In genomic region chr1:147051136-147051535, GRCh38 we compare ENCODE assay signal across 23 cellular contexts.
"Had no signal": no experiment of that assay in that cellular context is flagged by ENCODE, and none has a peak within 500 bp of the region (broad histone marks: within the 10 kb centered on the region; RNA-seq: fewer than 3 reads in every experiment).

No MANE protein-coding gene starts in this region.

- ATAC-seq: stimulated activated effector memory CD8-positive, alpha-beta T cell treated with anti-CD3 and anti-CD28 coated beads, Interleukin-12 subunit alpha, Interleukin-12 subunit beta, amount 100 ng/mL, for 72 hours; stimulated activated memory B cell treated with anti-CD40 and anti-IgM and Interleukin-4, amounts not matched to agents 10 μg/mL and 1 μg/mL and 100 μg/mL, for 72 hours; stimulated activated naive B cell treated with anti-CD40 and anti-IgM and Interleukin-4, amounts not matched to agents 10 μg/mL and 1 μg/mL and 100 μg/mL, for 72 hours; stimulated activated naive CD8-positive, alpha-beta T cell treated with anti-CD3 and anti-CD28 coated beads, Interleukin-15, Interleukin-2, amounts not matched to agents 100 U/mL and 50 U/mL, for 24 hours; upper lobe of right lung had no signal

- DNase-seq: stimulated activated CD4-positive, alpha-beta T cell treated with anti-CD3 and anti-CD28 coated beads, Interleukin-2, amount 100 ng/mL, for 48 hours; stimulated activated CD4-positive, alpha-beta T cell treated with anti-CD3 and anti-CD28 coated beads, Interleukin-4, amount 100 ng/mL, for 1 hour; stimulated activated CD4-positive, alpha-beta T cell treated with anti-CD3 and anti-CD28 coated beads, Interleukin-4, amount 100 ng/mL, for 24 hours; stimulated activated CD4-positive, alpha-beta T cell treated with anti-CD3 and anti-CD28 coated beads, Interleukin-4, amount 100 ng/mL, for 4 hours; stimulated activated CD8-positive, alpha-beta memory T cell treated with anti-CD3 and anti-CD28 coated beads, Interleukin-4, amount 100 ng/mL, for 48 hours; stimulated activated naive B cell treated with anti-CD40 and anti-IgM and Interleukin-4, amounts not matched to agents 10 μg/mL and 1 μg/mL and 100 μg/mL, for 72 hours; stimulated activated naive CD4-positive, alpha-beta T cell; stimulated activated naive CD4-positive, alpha-beta T cell treated with Interleukin-2 at 50 U/mL for 16 hours; stimulated activated naive CD8-positive, alpha-beta T cell treated with anti-CD3 and anti-CD28 coated beads, Interleukin-15, amount 100 ng/mL, for 72 hours; stimulated activated naive CD8-positive, alpha-beta T cell treated with anti-CD3 and anti-CD28 coated beads, Interleukin-15, Interleukin-2, amounts not matched to agents 100 U/mL and 50 U/mL, for 24 hours; stomach; substantia nigra; testis; thyroid gland; tibial artery; transverse colon; trophoblast cell; upper lobe of right lung; uterus had no signal

- H3K4me3 Mint-ChIP-seq: stimulated activated effector memory CD8-positive, alpha-beta T cell treated with anti-CD3 and anti-CD28 coated beads, Interleukin-12 subunit alpha, Interleukin-12 subunit beta, amount 100 ng/mL, for 72 hours; stimulated activated memory B cell treated with anti-CD40 and anti-IgM and Interleukin-4, amounts not matched to agents 10 μg/mL and 1 μg/mL and 100 μg/mL, for 72 hours; stimulated activated naive B cell treated with anti-CD40 and anti-IgM and Interleukin-4, amounts not matched to agents 10 μg/mL and 1 μg/mL and 100 μg/mL, for 72 hours; stimulated activated naive CD8-positive, alpha-beta T cell treated with anti-CD3 and anti-CD28 coated beads, Interleukin-15, amount 100 ng/mL, for 72 hours; stimulated activated naive CD8-positive, alpha-beta T cell treated with anti-CD3 and anti-CD28 coated beads, Interleukin-15, Interleukin-2, amounts not matched to agents 100 ng/mL and 50 ng/mL, for 24 hours; type B pancreatic cell had no signal

- H3K9me3 Mint-ChIP-seq: stimulated activated effector memory CD8-positive, alpha-beta T cell treated with anti-CD3 and anti-CD28 coated beads, Interleukin-12 subunit alpha, Interleukin-12 subunit beta, amount 100 ng/mL, for 72 hours; stimulated activated naive CD8-positive, alpha-beta T cell treated with anti-CD3 and anti-CD28 coated beads, Interleukin-15, Interleukin-2, amounts not matched to agents 100 ng/mL and 50 ng/mL, for 24 hours; type B pancreatic cell had no signal

- H3K27me3 Mint-ChIP-seq: stimulated activated naive B cell treated with anti-CD40 and anti-IgM and Interleukin-4, amounts not matched to agents 10 μg/mL and 1 μg/mL and 100 μg/mL, for 72 hours had no signal

- H3K27ac Mint-ChIP-seq: stimulated activated effector memory CD8-positive, alpha-beta T cell treated with anti-CD3 and anti-CD28 coated beads, Interleukin-12 subunit alpha, Interleukin-12 subunit beta, amount 100 ng/mL, for 72 hours; stimulated activated naive B cell treated with anti-CD40 and anti-IgM and Interleukin-4, amounts not matched to agents 10 μg/mL and 1 μg/mL and 100 μg/mL, for 72 hours; stimulated activated naive CD8-positive, alpha-beta T cell treated with anti-CD3 and anti-CD28 coated beads, Interleukin-15, Interleukin-2, amounts not matched to agents 100 ng/mL and 50 ng/mL, for 24 hours; type B pancreatic cell had no signal

- H3K36me3 Mint-ChIP-seq: stimulated activated effector memory CD8-positive, alpha-beta T cell treated with anti-CD3 and anti-CD28 coated beads, Interleukin-12 subunit alpha, Interleukin-12 subunit beta, amount 100 ng/mL, for 72 hours; type B pancreatic cell had no signal
